ENCODE assay signal across 21 cellular contexts in genomic region chr21:33101300-33102005, GRCh38. TPM values are rescaled to one million over a fixed set of nuclear protein-coding genes. Genes with fewer than 3 reads are reported as not detected.
A peak's percentile ranks its signal among the peaks of the same experiment; 100 is the strongest.
DNase-seq lines count a peak whose midpoint lies in the region; ATAC-seq and TF ChIP-seq lines count a peak whose summit lies in the region.
"Had no signal": no experiment of that assay in that cellular context is flagged by ENCODE, and none has a peak within 500 bp of the region (broad histone marks: within the 10 kb centered on the region; RNA-seq: fewer than 3 reads in every experiment).

No MANE protein-coding gene starts in this region.

- no peaks in the 10 kb centered on the region for H3K36me3 ChIP-seq in esophagus squamous epithelium
- H3K36me3 ChIP-seq: tibial artery had no signal

- peak; percentile 13 for DNase-seq in GM12865 (ENCODE audit: low read depth)
- DNase-seq in HL-60 (ENCODE audit: low read depth in 1 of 2, low spot score in 1 of 2): peak; percentile 66 to 80
- DNase-seq in neural crest cell (ENCODE audit: low read depth, low spot score): peak; percentile 60
- DNase-seq in NCI-H2029 (lab: John Stamatoyannopoulos, UW): no peak
- no peak for DNase-seq in esophagus squamous epithelium (lab: John Stamatoyannopoulos, UW)
- DNase-seq in D341Med (ENCODE audit: low spot score): no peak
- DNase-seq: activated CD4-positive, alpha-beta T cell treated with anti-CD3 and anti-CD28 coated beads, Interleukin-2, amount 50 U/mL, for 4 hours; activated naive CD8-positive, alpha-beta T cell treated with anti-CD3 and anti-CD28 coated beads, Interleukin-2, amount 50 U/mL, for 24 hours; activated T-cell treated with anti-CD3 and anti-CD28 coated beads, Interleukin-2, amount 50 U/mL, for 48 hours; effector memory CD8-positive, alpha-beta T cell; mammary epithelial cell; MM.1S; NCI-H2227 treated with DMSO at 0.1 percent for 48 hours; SHP77; stimulated activated CD4-positive, alpha-beta T cell treated with anti-CD3 and anti-CD28 coated beads, Interleukin-2, amount 100 ng/mL, for 24 hours; T1000; tibial artery had no signal

- no peak overlapping the region for H3K4me3 Mint-ChIP-seq in dendritic cell treated with granulocyte-macrophage colony-stimulating factor and Interleukin-4, amounts not matched to agents 40 ng/mL and 50 ng/mL, for 4 days
- peak overlapping the region; percentile 63 for H3K4me3 Mint-ChIP-seq in neural crest cell
- H3K4me3 Mint-ChIP-seq: activated naive CD8-positive, alpha-beta T cell treated with anti-CD3 and anti-CD28 coated beads, Interleukin-2, amount 50 U/mL, for 24 hours; effector memory CD8-positive, alpha-beta T cell had no signal

- H3K9me3 Mint-ChIP-seq in dendritic cell treated with granulocyte-macrophage colony-stimulating factor and Interleukin-4, amounts not matched to agents 40 ng/mL and 50 ng/mL, for 4 days: no peaks in the 10 kb centered on the region
- H3K9me3 Mint-ChIP-seq in neural crest cell: no peaks in the 10 kb centered on the region
- H3K9me3 Mint-ChIP-seq: activated naive CD8-positive, alpha-beta T cell treated with anti-CD3 and anti-CD28 coated beads, Interleukin-2, amount 50 U/mL, for 24 hours; effector memory CD8-positive, alpha-beta T cell had no signal

- TF ChIP-seq CTCF in GM12865 (IDR thresholded peaks at IDR 0.05; ENCODE audit: insufficient read depth, low read depth, low read length, missing control alignments) (no peak), HL-60 (IDR thresholded peaks at IDR 0.05; ENCODE audit: insufficient read depth, low read length) (peak; percentile 34), neural crest cell (conservative IDR thresholded peaks at IDR 0.05) (no peak), esophagus squamous epithelium (IDR thresholded peaks at IDR 0.05) (no peak)

- peaks cover 21% of the 10 kb centered on the region for H3K27me3 Mint-ChIP-seq in dendritic cell treated with granulocyte-macrophage colony-stimulating factor and Interleukin-4, amounts not matched to agents 40 ng/mL and 50 ng/mL, for 4 days
- peaks cover 82% of the 10 kb centered on the region for H3K27me3 Mint-ChIP-seq in neural crest cell (ENCODE audit: low read depth)

- TF ChIP-seq POLR2A in esophagus squamous epithelium (IDR thresholded peaks at IDR 0.05): no peak

- peaks cover 10% of the 10 kb centered on the region for H3K4me1 Mint-ChIP-seq in dendritic cell treated with granulocyte-macrophage colony-stimulating factor and Interleukin-4, amounts not matched to agents 40 ng/mL and 50 ng/mL, for 4 days (ENCODE audit: low read depth)
- peaks cover 36% of the 10 kb centered on the region for H3K4me1 Mint-ChIP-seq in neural crest cell
- H3K4me1 Mint-ChIP-seq: activated naive CD8-positive, alpha-beta T cell treated with anti-CD3 and anti-CD28 coated beads, Interleukin-2, amount 50 U/mL, for 24 hours had no signal

- intact Hi-C loops in dendritic cell treated with granulocyte-macrophage colony-stimulating factor and Interleukin-4, amounts not matched to agents 40 ng/mL and 50 ng/mL, for 4 days (cut with micrococcal nuclease): no loop called here
- intact Hi-C loops in esophagus squamous epithelium (cut with DNase I): no loop called here

- no peak overlapping the region for H3K4me3 ChIP-seq in GM12865 (ENCODE audit: low read depth, low read length)
- H3K4me3 ChIP-seq in HL-60 (replicated peaks; ENCODE audit: insufficient read depth, low read length): no peak overlapping the region
- no peak overlapping the region for H3K4me3 ChIP-seq in esophagus squamous epithelium
- H3K4me3 ChIP-seq: tibial artery had no signal

- 68 to 83% methylated on average over 8 to 12 of the region's 32 CpGs for WGBS in esophagus squamous epithelium, 2 donors

- H3K27ac Mint-ChIP-seq in dendritic cell treated with granulocyte-macrophage colony-stimulating factor and Interleukin-4, amounts not matched to agents 40 ng/mL and 50 ng/mL, for 4 days: peak overlapping the region; percentile 35
- H3K27ac Mint-ChIP-seq in neural crest cell (ENCODE audit: unreplicated experiment): peak overlapping the region; percentile 96
- H3K27ac Mint-ChIP-seq: activated naive CD8-positive, alpha-beta T cell treated with anti-CD3 and anti-CD28 coated beads, Interleukin-2, amount 50 U/mL, for 24 hours; effector memory CD8-positive, alpha-beta T cell had no signal

- no peak for ATAC-seq in HG02588 (IDR thresholded peaks at IDR 0.05; ENCODE audit: unreplicated experiment)
- ATAC-seq: activated naive CD8-positive, alpha-beta T cell treated with anti-CD3 and anti-CD28 coated beads, Interleukin-2, amount 50 U/mL, for 24 hours; effector memory CD8-positive, alpha-beta T cell; sciatic nerve had no signal

- H3K36me3 Mint-ChIP-seq in dendritic cell treated with granulocyte-macrophage colony-stimulating factor and Interleukin-4, amounts not matched to agents 40 ng/mL and 50 ng/mL, for 4 days (ENCODE audit: low read depth): no peaks in the 10 kb centered on the region
- H3K36me3 Mint-ChIP-seq in neural crest cell (ENCODE audit: low read depth): no peaks in the 10 kb centered on the region

- H3K9me3 ChIP-seq in esophagus squamous epithelium: no peaks in the 10 kb centered on the region
- H3K9me3 ChIP-seq: tibial artery had no signal

- peak overlapping the region; percentile 21; the same call in 1 of the 2 replicates for H3K27ac ChIP-seq in HL-60 (replicated peaks)
- H3K27ac ChIP-seq in esophagus squamous epithelium: no peak overlapping the region
- H3K27ac ChIP-seq: tibial artery had no signal

- H3K4me1 ChIP-seq in esophagus squamous epithelium: no peaks in the 10 kb centered on the region
- H3K4me1 ChIP-seq: tibial artery had no signal

- H3K27me3 ChIP-seq in HL-60 (ENCODE audit: insufficient read depth, poor library complexity, severe bottlenecking): no peaks in the 10 kb centered on the region
- H3K27me3 ChIP-seq in esophagus squamous epithelium: peaks cover 0 to 59% (median 0%) of the 10 kb centered on the region in 4 donors

RNA-seq across cellular contexts. Expression of gene OLIG1, which starts 31.5 kb away (rescaled TPM):
- total RNA-seq in neural crest cell (5.4 and 8.4 TPM in 2 replicates), esophagus squamous epithelium (not detected)
- total RNA-seq: fibroblast of villous mesenchyme, mammary epithelial cell had no signal

Comparison
In these comparisons a context has a peak if more than half of its experiments do, and no peak if none do; other contexts are left out.
1. DNase-seq: peak in GM12865 (single experiment), HL-60 (2 of 2) and neural crest cell (single experiment); none in NCI-H2029 (single experiment), esophagus squamous epithelium (single experiment) and D341Med (single experiment).